In the genomic region with DNA sequence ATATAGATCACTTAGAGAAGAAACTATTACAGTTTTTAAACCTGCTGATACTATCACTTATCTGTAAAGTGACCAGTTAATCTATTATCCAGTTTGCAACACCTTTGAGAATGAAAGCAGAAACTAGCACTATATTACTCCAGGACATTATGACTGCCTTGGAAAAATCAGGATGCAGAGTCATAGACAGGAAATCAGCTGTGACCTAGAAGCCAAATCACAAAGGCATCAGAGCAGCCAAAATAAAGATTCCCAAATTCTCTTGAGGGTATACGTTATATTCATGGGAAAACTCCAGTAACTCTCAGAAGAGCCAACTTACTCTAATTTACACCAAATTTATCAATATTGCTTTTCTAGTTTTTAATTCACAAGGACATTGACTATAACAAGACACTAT, we compare ENCODE assay signal across 22 cellular contexts. TPM values are rescaled to one million over a fixed set of nuclear protein-coding genes. Genes with fewer than 3 reads are reported as not detected.
DNase-seq lines count a peak whose midpoint lies in the region; ATAC-seq and TF ChIP-seq lines count a peak whose summit lies in the region.
"Had no signal": no experiment of that assay in that cellular context is flagged by ENCODE, and none has a peak within 500 bp of the region (broad histone marks: within the 10 kb centered on the region; RNA-seq: fewer than 3 reads in every experiment).

No MANE protein-coding gene starts in this region.

- intact Hi-C loops in psoas muscle (cut with DNase I) = no loop called here

- no peak overlapping the region for H3K4me3 ChIP-seq in psoas muscle
- H3K4me3 ChIP-seq: A549; BLaER1 treated with 17β-estradiol and CSF1 and Interleukin-3, amounts not matched to agents 10 nM and 100 nM; HAP-1 had no signal

- ATAC-seq in psoas muscle (no peak), GM19023 (IDR thresholded peaks at IDR 0.05; ENCODE audit: unreplicated experiment) (no peak)
- ATAC-seq: A549 had no signal

- no peaks in the 10 kb centered on the region for H3K4me1 ChIP-seq in psoas muscle
- H3K4me1 ChIP-seq: A549, BE2C, HAP-1 had no signal

- DNase-seq in HT1080 (ENCODE audit: low read depth) = peak; percentile 15
- peak; percentile 26 to 53 for DNase-seq in dermis microvascular lymphatic vessel endothelial cell (ENCODE audit: low read depth in 2 of 2)
- DNase-seq in psoas muscle = no peak
- DNase-seq in DMS79 treated with DMSO at 0.1 percent for 48 hours (lab: John Stamatoyannopoulos, UW) = no peak
- DNase-seq in NCI-H345 treated with DMSO at 0.1 percent for 48 hours (lab: John Stamatoyannopoulos, UW; ENCODE audit: unreplicated experiment) = no peak
- DNase-seq: 8988T; ACHN; AML-193; BE2C; CD4-positive, alpha-beta T cell; CD8-positive, alpha-beta memory T cell; DMS 273 treated with DMSO at 0.1 percent for 48 hours; DMS79; GF-D8; GOT3; HFFc6 had no signal

- no peak for TF ChIP-seq CTCF in psoas muscle (IDR thresholded peaks at IDR 0.05)

- peak overlapping the region; percentile 36 for H3K27ac ChIP-seq in psoas muscle
- H3K27ac ChIP-seq: A549 had no signal

- no peaks in the 10 kb centered on the region for H3K27me3 ChIP-seq in psoas muscle (ENCODE audit: insufficient read depth in 3 of 3, low read length in 2 of 3)
- H3K27me3 ChIP-seq: BE2C; BLaER1 treated with 17β-estradiol and CSF1 and Interleukin-3, amounts not matched to agents 10 nM and 100 nM had no signal

- H3K9me3 ChIP-seq in psoas muscle = no peaks in the 10 kb centered on the region
- H3K9me3 ChIP-seq: A549, BE2C, HAP-1 had no signal

- 20 to 50% (median 37%) methylated on average over 1 of the region's 1 CpG for WGBS in psoas muscle, 3 donors

- H3K36me3 ChIP-seq in psoas muscle (ENCODE audit: insufficient read depth in 1 of 2, low read depth in 1 of 2) = no peaks in the 10 kb centered on the region
- H3K36me3 ChIP-seq: BE2C; BLaER1 treated with 17β-estradiol and CSF1 and Interleukin-3, amounts not matched to agents 10 nM and 100 nM; HAP-1 had no signal

RNA-seq across cellular contexts. Expression of gene CDO1, which starts 49.9 kb away (rescaled TPM):
- 1.4 and 3.3 TPM in 2 replicates for total RNA-seq in HT1080 (2014; rRNA removed; shearing (Covaris generic))
- polyA plus RNA-seq in HT1080 (2015; cell fraction: cytosol; rRNA removed) = 0.83 TPM in 1 of 2 replicates, not detected in the other
- polyA plus RNA-seq in HT1080 (2015; cell fraction: nucleus; rRNA removed) = 0.06 and 0.08 TPM in 2 replicates
- 1.6 and 3.6 TPM in 2 replicates for total RNA-seq in dermis microvascular lymphatic vessel endothelial cell
- total RNA-seq in psoas muscle = 1 to 10 TPM; 1.0 to 2.7 (median 2.4) TPM
- polyA plus RNA-seq in psoas muscle = 1 to 10 TPM; 3.0 to 5.2 (median 4.6) TPM
- total RNA-seq: G401 had no signal
- polyA plus RNA-seq: A549; CD14-positive monocyte; CD8-positive, alpha-beta memory T cell had no signal

Comparison
In these comparisons a context has a peak if more than half of its experiments do, and no peak if none do; other contexts are left out.
1. DNase-seq: peak in HT1080 (single experiment) and dermis microvascular lymphatic vessel endothelial cell (2 of 2); none in psoas muscle (0 of 2), DMS79 treated with DMSO at 0.1 percent for 48 hours (single experiment) and NCI-H345 treated with DMSO at 0.1 percent for 48 hours (single experiment).